1 cellular context compared by ENCODE assay signal in the genomic region with DNA sequence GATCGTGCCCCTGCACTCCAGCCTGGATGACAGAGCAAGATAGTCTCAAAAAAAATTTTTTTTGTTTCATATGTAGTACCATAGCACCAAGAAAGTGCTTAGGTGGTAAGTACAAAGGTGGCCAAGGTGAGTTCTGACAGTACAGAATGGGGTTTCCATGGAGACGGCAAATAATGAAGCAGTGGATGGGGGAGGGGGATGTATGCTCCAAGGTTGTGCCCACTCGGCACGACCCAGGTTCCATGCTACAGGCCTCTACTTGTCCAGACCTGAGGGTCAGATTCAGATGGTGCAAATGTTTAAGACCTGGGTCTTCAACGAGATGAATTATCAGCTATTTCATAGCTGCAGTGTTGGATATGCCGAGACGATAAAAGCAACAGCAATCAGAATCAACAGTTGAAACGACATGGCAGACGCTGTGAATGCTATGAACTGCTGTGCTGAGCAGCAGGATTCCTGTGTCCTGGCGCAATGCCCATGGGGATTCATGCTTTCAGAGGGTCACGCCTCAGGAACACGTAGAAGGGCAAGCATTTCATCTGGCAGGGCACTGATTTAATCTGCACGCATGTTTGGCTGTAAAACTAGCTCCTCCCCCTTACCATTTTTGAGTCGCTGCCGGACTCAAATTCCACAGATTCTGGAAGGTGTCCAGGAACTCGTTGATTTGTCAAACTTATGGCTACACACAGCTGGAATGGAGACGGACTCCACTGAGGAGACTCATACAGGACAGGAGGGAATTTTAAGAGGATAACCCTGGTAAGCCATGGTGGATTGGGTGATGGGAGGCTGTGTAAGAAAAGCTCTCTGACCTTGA.
TF ChIP-seq lines count a peak whose summit lies in the region.

No MANE protein-coding gene starts in this region.

TF ChIP-seq in HCT116, 20 proteins besides CTCF, POLR2A, EP300 and RAD21 (continued from another document):
- TF ChIP-seq, protein P1, sequence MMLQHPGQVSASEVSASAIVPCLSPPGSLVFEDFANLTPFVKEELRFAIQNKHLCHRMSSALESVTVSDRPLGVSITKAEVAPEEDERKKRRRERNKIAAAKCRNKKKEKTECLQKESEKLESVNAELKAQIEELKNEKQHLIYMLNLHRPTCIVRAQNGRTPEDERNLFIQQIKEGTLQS (IDR thresholded peaks at IDR 0.05): no peak
- TF ChIP-seq REST (IDR thresholded peaks at IDR 0.05; ENCODE audit: low read depth): no peak
- TF ChIP-seq SIN3A (IDR thresholded peaks at IDR 0.05; ENCODE audit: low read depth): no peak
- TF ChIP-seq, protein P2, sequence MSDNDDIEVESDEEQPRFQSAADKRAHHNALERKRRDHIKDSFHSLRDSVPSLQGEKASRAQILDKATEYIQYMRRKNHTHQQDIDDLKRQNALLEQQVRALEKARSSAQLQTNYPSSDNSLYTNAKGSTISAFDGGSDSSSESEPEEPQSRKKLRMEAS (IDR thresholded peaks at IDR 0.05): no peak
- TF ChIP-seq SP1 (IDR thresholded peaks at IDR 0.05; ENCODE audit: low read depth): no peak
- TF ChIP-seq SRF (IDR thresholded peaks at IDR 0.05; ENCODE audit: low read depth): no peak
- TF ChIP-seq EGR1 (IDR thresholded peaks at IDR 0.05; ENCODE audit: low read depth): no peak
- no peak for TF ChIP-seq FOSL1 (IDR thresholded peaks at IDR 0.05; ENCODE audit: low read depth)
- TF ChIP-seq ZFX (IDR thresholded peaks at IDR 0.05): no peak
- TF ChIP-seq EZH2phosphoT487 (IDR thresholded peaks at IDR 0.05; ENCODE audit: borderline replicate concordance): no peak
- no peak for TF ChIP-seq CBX3 (IDR thresholded peaks at IDR 0.05; ENCODE audit: low read depth)
- TF ChIP-seq ELF1 (IDR thresholded peaks at IDR 0.05; ENCODE audit: borderline replicate concordance, low read depth): no peak
TF ChIP-seq in HCT116: peak in this region for 0.
